Comparison of ENCODE assay signal across 8 cellular contexts in the genomic region with DNA sequence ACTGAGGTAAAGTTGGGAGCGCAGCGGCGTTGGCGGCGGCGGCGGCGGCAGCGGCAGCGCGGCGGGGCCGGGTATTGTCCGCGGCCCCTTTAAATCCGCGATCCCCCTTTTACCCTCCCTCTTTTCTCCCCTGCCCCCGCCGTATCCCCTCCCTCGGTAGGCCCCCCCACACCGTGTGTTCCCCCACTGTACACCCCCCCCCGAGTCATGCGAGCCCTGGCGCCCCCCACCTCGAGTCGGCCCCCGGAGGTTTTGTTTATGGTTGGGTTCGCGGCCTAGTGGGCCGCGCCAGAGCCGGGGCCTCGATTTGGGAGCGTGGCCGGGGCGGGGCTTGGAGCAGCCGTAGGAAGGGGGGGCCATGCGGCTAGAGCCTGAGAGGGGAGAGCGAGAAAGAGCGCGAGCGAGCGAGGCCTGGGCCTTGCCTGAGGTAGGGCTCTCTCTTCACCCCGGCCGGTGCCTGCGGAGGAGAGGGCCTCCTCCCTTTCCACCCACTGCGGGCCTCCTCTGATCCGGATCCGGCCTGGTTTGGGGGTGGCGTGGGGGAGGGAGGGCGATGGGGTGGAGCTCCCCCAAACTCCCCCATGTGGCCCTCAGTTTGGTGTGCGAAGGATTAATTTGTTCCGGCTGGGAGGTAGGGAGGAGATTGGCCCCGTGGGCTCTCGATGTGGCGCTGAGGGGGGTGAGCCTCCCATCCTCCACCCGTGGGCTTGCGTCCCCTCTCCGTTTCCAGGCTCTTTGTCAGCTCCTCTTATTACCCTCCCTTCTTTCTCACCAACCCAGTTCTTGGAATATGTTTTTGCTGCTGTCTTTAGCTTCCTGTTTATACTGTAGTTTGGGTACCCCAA. TPM values are rescaled to one million over a fixed set of nuclear protein-coding genes. Genes with fewer than 3 reads are reported as not detected.
DNase-seq lines count a peak whose midpoint lies in the region; ATAC-seq and TF ChIP-seq lines count a peak whose summit lies in the region.

No MANE protein-coding gene starts in this region.

- peaks cover 60% of the 10 kb centered on the region for H3K4me1 Mint-ChIP-seq in T-helper 17 cell

- CTCF ChIA-PET in AG04450 (lab: Charles Lee), result interaction anchor here (0.8 kb wide), 1 partner anchor 22 kb away, joined by 3 read pairs; no protein-coding TSS in a partner anchor

- DNase-seq in AG04450 (ENCODE audit: low read depth, low spot score), result no peak
- peak; percentile 57 to 72 (median 63) for DNase-seq in T-helper 17 cell
- peak in 48 of 56 donors; percentile 17 to 77 (median 52) for DNase-seq in amygdala (lab: John Stamatoyannopoulos, UW)
- peak; percentile 31 to 63 for DNase-seq in hippocampal formation (lab: John Stamatoyannopoulos, UW)
- peak; percentile 83 for DNase-seq in sigmoid colon

- peak overlapping the region; percentile 91 for H3K27ac ChIP-seq in AG04450 (ENCODE audit: low read depth, low read length)
- H3K27ac ChIP-seq in sigmoid colon, result peak overlapping the region; percentile 97 to 99 (median 98)

- TF ChIP-seq POLR2A in sigmoid colon (IDR thresholded peaks at IDR 0.05), result peak in 1 of 2 donors; percentile 34

- no peaks in the 10 kb centered on the region; the same call in 1 of the 2 replicates for H3K9me3 ChIP-seq in AG04450 (ENCODE audit: control insufficient read depth, insufficient read depth, low read length)
- no peaks in the 10 kb centered on the region for H3K9me3 ChIP-seq in T-helper 17 cell (ENCODE audit: control insufficient read depth, low read length, poor library complexity, severe bottlenecking)
- H3K9me3 ChIP-seq in sigmoid colon, result no peaks in the 10 kb centered on the region

- POLR2A ChIA-PET in AG04450 (lab: Yijun Ruan, JAX), result interaction anchor here (0.5 to 2.6 kb wide), 14 partner anchors 9 to 764 kb away, joined by 3 to 20 read pairs (median 4); a partner anchor contains a TSS

- H3K4me3 Mint-ChIP-seq in T-helper 17 cell, result peak overlapping the region; percentile 93

- H3K27me3 Mint-ChIP-seq in T-helper 17 cell, result no peaks in the 10 kb centered on the region

- no peak for TF ChIP-seq EP300 in sigmoid colon (IDR thresholded peaks at IDR 0.05)

- no peak for TF ChIP-seq CTCF in AG04450 (IDR thresholded peaks at IDR 0.05; ENCODE audit: low read depth, low read length)
- TF ChIP-seq CTCF in sigmoid colon (IDR thresholded peaks at IDR 0.05), result no peak

- H3K36me3 Mint-ChIP-seq in T-helper 17 cell (ENCODE audit: low read depth), result peaks cover 11% of the 10 kb centered on the region

- H3K4me1 ChIP-seq in sigmoid colon, result peaks cover 0 to 59% (median 56%) of the 10 kb centered on the region in 4 donors

- ATAC-seq in GM18511 (IDR thresholded peaks at IDR 0.05; ENCODE audit: unreplicated experiment) (peak; percentile 25), HG03520 (IDR thresholded peaks at IDR 0.05; ENCODE audit: unreplicated experiment) (peak; percentile 13), T-helper 17 cell (peak; percentile 49), HG02763 (IDR thresholded peaks at IDR 0.05; ENCODE audit: unreplicated experiment) (no peak)

- H3K27me3 ChIP-seq in AG04450 (ENCODE audit: control insufficient read depth, insufficient read depth, low read length), result no peaks in the 10 kb centered on the region
- H3K27me3 ChIP-seq in sigmoid colon, result no peaks in the 10 kb centered on the region

- H3K4me3 ChIP-seq in AG04450 (ENCODE audit: low read depth, low read length), result peak overlapping the region; percentile 88
- peak overlapping the region; percentile 55 to 82 (median 78) for H3K4me3 ChIP-seq in sigmoid colon

- 0 to 1% methylated on average over 49 to 59 of the region's 59 CpGs for WGBS in sigmoid colon, 2 donors

- peak overlapping the region; percentile 99 for H3K27ac Mint-ChIP-seq in T-helper 17 cell

- H3K36me3 ChIP-seq in sigmoid colon, result peaks cover 7 to 40% (median 10%) of the 10 kb centered on the region in 4 donors

- intact Hi-C loops in sigmoid colon (cut with DNase I), result loop anchor here (2.0 kb wide), 1 partner anchor 38 kb away; no protein-coding TSS in a partner anchor

RNA-seq across cellular contexts. Expression of a gene that starts 0.4 kb away (rescaled TPM):
- polyA plus RNA-seq in AG04450 (2011; rRNA removed) (173 and 177 TPM in 2 replicates), sigmoid colon (10 to 100 TPM; 23.4 to 80.8 (median 27.6) TPM)
- polyA minus RNA-seq in AG04450 (2011; rRNA and poly(A)+ RNA removed), result 161 and 185 TPM in 2 replicates
- total RNA-seq in T-helper 17 cell (100 to 1,000 TPM; 186 to 192 TPM), sigmoid colon (10 to 100 TPM; 36.4 to 58.2 (median 53.5) TPM)

RNA-seq across cellular contexts. Expression of a gene that starts 15.1 kb away (rescaled TPM):
- polyA plus RNA-seq in AG04450 (2011; rRNA removed) (not detected in 2 replicates), sigmoid colon (not detected)
- polyA minus RNA-seq in AG04450 (2011; rRNA and poly(A)+ RNA removed), result not detected in 2 replicates
- total RNA-seq in T-helper 17 cell (not detected), sigmoid colon (not detected)

RNA-seq across cellular contexts. Expression of a gene that starts 29.3 kb away (rescaled TPM):
- polyA plus RNA-seq in AG04450 (2011; rRNA removed), result 397 and 565 TPM in 2 replicates
- 140 and 155 TPM in 2 replicates for polyA minus RNA-seq in AG04450 (2011; rRNA and poly(A)+ RNA removed)
- 100 to 1,000 TPM; 386 to 391 TPM for total RNA-seq in T-helper 17 cell
- 100 to 1,000 TPM in 2 of 4 donors, 10 to 100 TPM in 2; 68.1 to 175 (median 96.6) TPM for total RNA-seq in sigmoid colon
- polyA plus RNA-seq in sigmoid colon, result 100 to 1,000 TPM; 338 to 456 (median 402) TPM

RNA-seq across cellular contexts. Expression of a gene that starts 51.2 kb away (rescaled TPM):
- 131 and 148 TPM in 2 replicates for polyA plus RNA-seq in AG04450 (2011; rRNA removed)
- polyA minus RNA-seq in AG04450 (2011; rRNA and poly(A)+ RNA removed), result 64.4 and 80.1 TPM in 2 replicates
- total RNA-seq in T-helper 17 cell, result 10 to 100 TPM; 52.5 to 67.3 TPM
- 100 to 1,000 TPM; 105 to 171 (median 120) TPM for total RNA-seq in sigmoid colon
- 10 to 100 TPM; 76.3 to 95.6 (median 80.2) TPM for polyA plus RNA-seq in sigmoid colon
